8 cellular contexts compared by ENCODE assay signal in genomic region chr20:33561981-33562601, GRCh38.
DNase-seq lines count a peak whose midpoint lies in the region; ATAC-seq, FAIRE-seq and TF ChIP-seq lines count a peak whose summit lies in the region.

No MANE protein-coding gene starts in this region.

- no peaks in the 10 kb centered on the region for H3K9me3 Mint-ChIP-seq in activated T-helper 17 cell treated with anti-CD3 and anti-CD28 coated beads, Interleukin-2, amount 50 U/mL, for 72 hours

- H3K4me3 Mint-ChIP-seq in activated T-helper 17 cell treated with anti-CD3 and anti-CD28 coated beads, Interleukin-2, amount 50 U/mL, for 72 hours: no peak overlapping the region

- H3K27me3 Mint-ChIP-seq in activated T-helper 17 cell treated with anti-CD3 and anti-CD28 coated beads, Interleukin-2, amount 50 U/mL, for 72 hours: no peaks in the 10 kb centered on the region

- H3K9me3 ChIP-seq in stomach: no peaks in the 10 kb centered on the region

- ATAC-seq in activated T-helper 17 cell treated with anti-CD3 and anti-CD28 coated beads, Interleukin-2, amount 50 U/mL, for 72 hours (replicated peaks): no peak

- H3K27me3 ChIP-seq in brain microvascular endothelial cell (replicated peaks) (no peaks in the 10 kb centered on the region), stomach (no peaks in the 10 kb centered on the region)

- TF ChIP-seq POLR2A in stomach (IDR thresholded peaks at IDR 0.05): no peak

- H3K4me3 ChIP-seq in brain microvascular endothelial cell (ENCODE audit: low read depth, low read length) (no peak overlapping the region), stomach (peak overlapping the region in 3 of 4 donors; percentile 4 to 16 (median 10))

- no peak for TF ChIP-seq CTCF in brain microvascular endothelial cell (IDR thresholded peaks at IDR 0.05; ENCODE audit: low read depth, low read length, missing control alignments)
- TF ChIP-seq CTCF in stomach (IDR thresholded peaks at IDR 0.05): no peak

- peaks cover 14% of the 10 kb centered on the region for H3K36me3 Mint-ChIP-seq in activated T-helper 17 cell treated with anti-CD3 and anti-CD28 coated beads, Interleukin-2, amount 50 U/mL, for 72 hours (ENCODE audit: low read depth)

- TF ChIP-seq EP300 in stomach (IDR thresholded peaks at IDR 0.05): peak; percentile 51

- in situ Hi-C loops in G401 (cut with HindIII; ENCODE audit: low sequenced_read_pairs) (no loop called here), brain microvascular endothelial cell (cut with HindIII; ENCODE audit: low pct_ligation_motif_present, low sequenced_read_pairs) (no loop called here)

- peak; percentile 97 for DNase-seq in G401 (ENCODE audit: low spot score)
- DNase-seq in NCI-H226: peak; percentile 69
- peak; percentile 70 for DNase-seq in brain microvascular endothelial cell
- DNase-seq in stomach: peak; percentile 83
- no peak for DNase-seq in NOMO-1 treated with dmso at 0.1 percent for 144 hours (lab: John Stamatoyannopoulos, UW; ENCODE audit: unreplicated experiment)
- no peak for DNase-seq in activated effector memory CD4-positive, alpha-beta T cell treated with anti-CD3 and anti-CD28 coated beads, Interleukin-2, amount 50 U/mL, for 16 hours

- H3K27ac Mint-ChIP-seq in activated T-helper 17 cell treated with anti-CD3 and anti-CD28 coated beads, Interleukin-2, amount 50 U/mL, for 72 hours: no peak overlapping the region

- H3K36me3 ChIP-seq in brain microvascular endothelial cell (replicated peaks): no peaks in the 10 kb centered on the region
- H3K36me3 ChIP-seq in stomach: peaks cover 0 to 13% (median 6%) of the 10 kb centered on the region in 4 donors

- WGBS in stomach, 5 donors: 9 to 21% (median 18%) methylated on average over 4 of the region's 4 CpGs

- intact Hi-C loops in stomach (cut with DNase I; ENCODE audit: low total_unique reads): no loop called here

- H3K4me1 Mint-ChIP-seq in activated T-helper 17 cell treated with anti-CD3 and anti-CD28 coated beads, Interleukin-2, amount 50 U/mL, for 72 hours: peaks cover 12% of the 10 kb centered on the region

- H3K27ac ChIP-seq in brain microvascular endothelial cell: no peak overlapping the region
- H3K27ac ChIP-seq in stomach: peak overlapping the region; percentile 55 to 82 (median 60)

- peaks cover 7 to 62% (median 24%) of the 10 kb centered on the region in 4 donors for H3K4me1 ChIP-seq in stomach

- peak; percentile 82 for FAIRE-seq in islet of Langerhans (lab: Jason Lieb, UNC)

Comparison
In these comparisons a context has a peak if more than half of its experiments do, and no peak if none do; other contexts are left out.
1. DNase-seq: peak in G401 (single experiment), NCI-H226 (single experiment), brain microvascular endothelial cell (single experiment) and stomach (single experiment); none in NOMO-1 treated with dmso at 0.1 percent for 144 hours (single experiment) and activated effector memory CD4-positive, alpha-beta T cell treated with anti-CD3 and anti-CD28 coated beads, Interleukin-2, amount 50 U/mL, for 16 hours (single experiment).